In genomic region chr12:100142851-100143559, GRCh38 we compare ENCODE assay signal across 8 cellular contexts. TPM values are rescaled to one million over a fixed set of nuclear protein-coding genes. Genes with fewer than 3 reads are reported as not detected.
DNase-seq lines count a peak whose midpoint lies in the region; ATAC-seq and TF ChIP-seq lines count a peak whose summit lies in the region.

Gene BLTP3B (minus strand): TSS chr12:100142874. CDS start chr12:100142635, 239 bp downstream.

- H3K9me3 Mint-ChIP-seq in activated T-cell treated with anti-CD3 and anti-CD28 coated beads, Interleukin-2, amount 50 U/mL, for 4 hours = no peaks in the 10 kb centered on the region

- CTCF ChIA-PET in Panc1 (lab: Charles Lee) = no interaction called here

- DNase-seq in DMS153 treated with DMSO at 0.1 percent for 48 hours (lab: John Stamatoyannopoulos, UW; ENCODE audit: unreplicated experiment) (peak; percentile 66), KG1 (lab: John Stamatoyannopoulos, UW) (peak; percentile 57), Panc1 (ENCODE audit: low read depth, low spot score) (no peak)
- peak; percentile 88 for DNase-seq in activated T-cell treated with anti-CD3 and anti-CD28 coated beads, Interleukin-2, amount 50 U/mL, for 4 hours
- DNase-seq in stimulated activated CD8-positive, alpha-beta memory T cell treated with anti-CD3 and anti-CD28 coated beads, Interleukin-7, amount 100 ng/mL, for 24 hours (ENCODE audit: low read depth) = peak; percentile 87

- peaks cover 29% of the 10 kb centered on the region for H3K4me1 ChIP-seq in Panc1 (ENCODE audit: control insufficient read depth, insufficient read depth, low read length)
- peaks cover 4 to 14% of the 10 kb centered on the region in 2 donors for H3K4me1 ChIP-seq in muscle layer of duodenum (ENCODE audit: control insufficient read depth in 1 of 2, insufficient read depth in 2 of 2, low read length in 2 of 2)

- in situ Hi-C loops in Panc1 (cut with HindIII; ENCODE audit: low pct_unique_long_range_greater_than_20kb, low sequenced_read_pairs) = no loop called here

- H3K4me3 ChIP-seq in Panc1 (ENCODE audit: low read depth in 2 of 2, low read length in 2 of 2) = peak within 1 kb of the TSS; percentile 89 to 90
- H3K4me3 ChIP-seq in muscle layer of duodenum (ENCODE audit: low read depth in 1 of 2, low read length in 2 of 2) = peak within 1 kb of the TSS; percentile 85 to 94

- H3K27ac ChIP-seq in Panc1 (ENCODE audit: low read length) (peak within 1 kb of the TSS; percentile 90), muscle layer of duodenum (ENCODE audit: low read length) (peak within 1 kb of the TSS; percentile 96)

- no peak for TF ChIP-seq CTCF in Panc1 (IDR thresholded peaks at IDR 0.05)

- no peaks in the 10 kb centered on the region for H3K36me3 Mint-ChIP-seq in activated T-cell treated with anti-CD3 and anti-CD28 coated beads, Interleukin-2, amount 50 U/mL, for 4 hours (ENCODE audit: insufficient read depth)

- no peaks in the 10 kb centered on the region for H3K27me3 Mint-ChIP-seq in activated T-cell treated with anti-CD3 and anti-CD28 coated beads, Interleukin-2, amount 50 U/mL, for 4 hours (ENCODE audit: low read depth)

- H3K36me3 ChIP-seq in Panc1 (ENCODE audit: control insufficient read depth, insufficient read depth, low read length) (no peaks in the 10 kb centered on the region), muscle layer of duodenum (ENCODE audit: control insufficient read depth in 1 of 2, insufficient read depth in 2 of 2, low read length in 2 of 2) (peaks cover 0 to 9% of the 10 kb centered on the region in 2 donors)

- ATAC-seq in GM21737 (IDR thresholded peaks at IDR 0.05; ENCODE audit: unreplicated experiment) (peak; percentile 77), Panc1 (peak; percentile 93), esophagus mucosa (peak; percentile 98)
- peak; percentile 92 for ATAC-seq in activated T-cell treated with anti-CD3 and anti-CD28 coated beads, Interleukin-2, amount 50 U/mL, for 4 hours

- POLR2A ChIA-PET in Panc1 (lab: Charles Lee) = interaction anchor here (0.7 kb wide), 1 partner anchor 48 kb away, joined by 3 read pairs; no protein-coding TSS in a partner anchor

- peaks cover 38% of the 10 kb centered on the region for H3K4me1 Mint-ChIP-seq in activated T-cell treated with anti-CD3 and anti-CD28 coated beads, Interleukin-2, amount 50 U/mL, for 4 hours (ENCODE audit: low read depth)

- intact Hi-C loops in Panc1 (cut with micrococcal nuclease; ENCODE audit: unreplicated experiment) = loop anchor here (5.0 kb wide), 1 partner anchor 54 kb away; no protein-coding TSS in a partner anchor

- H3K27me3 ChIP-seq in Panc1 (ENCODE audit: control insufficient read depth, insufficient read depth, low read length) (no peaks in the 10 kb centered on the region), muscle layer of duodenum (ENCODE audit: low read depth, low read length) (no peaks in the 10 kb centered on the region)

- H3K9me3 ChIP-seq in Panc1 (ENCODE audit: control insufficient read depth, insufficient read depth, low read depth, low read length) (no peaks in the 10 kb centered on the region), muscle layer of duodenum (ENCODE audit: control insufficient read depth in 1 of 2, low read length in 2 of 2) (no peaks in the 10 kb centered on the region)

- no TSS peak for BruUV-seq in Panc1 (replicated peaks; lab: Mats Ljungman, UMichigan)

- H3K4me3 Mint-ChIP-seq in activated T-cell treated with anti-CD3 and anti-CD28 coated beads, Interleukin-2, amount 50 U/mL, for 4 hours = peak within 1 kb of the TSS; percentile 93

RNA-seq across cellular contexts. Expression of gene BLTP3B, which starts in this region (rescaled TPM):
- total RNA-seq in Panc1 (2021; ENCODE audit: unreplicated experiment) (32.2 TPM), esophagus mucosa (13.5 TPM)
- polyA plus RNA-seq in Panc1 (2012; ENCODE audit: insufficient read length) = 6.8 TPM
- total RNA-seq in activated T-cell treated with anti-CD3 and anti-CD28 coated beads, Interleukin-2, amount 50 U/mL, for 4 hours = 10 to 100 TPM; 52.2 to 56.3 (median 54.6) TPM
